ENCODE assay signal across 13 cellular contexts in the genomic region with DNA sequence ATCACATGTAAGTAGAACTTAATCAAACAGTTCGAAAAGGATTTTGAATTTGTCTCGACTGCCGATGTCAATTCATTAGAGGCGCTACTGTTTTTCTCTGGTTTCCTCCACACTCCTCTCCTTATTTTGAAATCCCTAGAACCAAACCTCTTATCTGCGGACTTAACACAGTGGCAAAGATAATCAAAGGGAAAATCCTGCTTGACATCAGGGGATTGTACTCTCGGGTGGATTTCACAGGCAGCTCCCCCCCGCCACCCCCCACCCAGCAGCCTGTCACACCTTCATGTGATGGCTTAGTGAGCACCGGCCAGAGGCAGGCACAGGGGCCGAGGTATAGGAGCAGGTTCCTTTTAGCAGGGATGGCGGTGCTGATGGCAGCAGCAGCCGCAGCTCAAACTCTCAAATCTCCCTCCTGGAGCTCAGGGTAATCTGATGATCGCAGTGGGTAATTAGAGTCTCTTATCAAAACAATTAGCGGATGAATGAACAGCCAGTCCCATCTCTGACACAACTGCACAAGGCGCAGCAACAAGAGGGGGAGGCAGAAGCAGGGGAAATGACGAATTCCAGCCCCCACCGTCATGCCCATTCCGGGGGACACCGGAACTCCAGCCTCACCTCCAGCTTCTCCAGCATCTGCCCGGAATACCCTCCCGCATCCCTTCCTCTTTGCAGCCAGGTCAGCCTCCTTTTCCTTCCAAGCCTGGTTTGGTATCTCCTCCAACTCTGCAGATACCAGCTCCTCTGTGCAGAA.
A peak's percentile ranks its signal among the peaks of the same experiment; 100 is the strongest.
DNase-seq lines count a peak whose midpoint lies in the region; ATAC-seq and TF ChIP-seq lines count a peak whose summit lies in the region.
"Had no signal": no experiment of that assay in that cellular context is flagged by ENCODE, and none has a peak within 500 bp of the region (broad histone marks: within the 10 kb centered on the region; RNA-seq: fewer than 3 reads in every experiment).

No MANE protein-coding gene starts in this region.

- intact Hi-C loops in left lung (cut with DNase I), result no loop called here

- H3K36me3 ChIP-seq in left lung (no peaks in the 10 kb centered on the region), stomach smooth muscle (ENCODE audit: control insufficient read depth in 2 of 2, insufficient read depth in 2 of 2, low read length in 2 of 2) (no peaks in the 10 kb centered on the region)

- DNase-seq in NCI-H1417 (lab: John Stamatoyannopoulos, UW) (peak in 2 of 3 experiments; percentile 40 to 67), NCI-H1417 treated with DMSO at 0.1 percent for 48 hours (lab: John Stamatoyannopoulos, UW) (no peak), T-helper 17 cell (no peak), left lung (no peak), NCI-H128 (lab: John Stamatoyannopoulos, UW; ENCODE audit: unreplicated experiment) (no peak), COLO829 (ENCODE audit: low spot score) (no peak)
- DNase-seq: activated CD8-positive, alpha-beta memory T cell treated with anti-CD3 and anti-CD28 coated beads for 24 hours; body of pancreas; HFFc6; T-cell had no signal

- H3K4me1 ChIP-seq in left lung (peaks cover 20 to 40% of the 10 kb centered on the region in 2 donors), stomach smooth muscle (ENCODE audit: control insufficient read depth, insufficient read depth, low read length) (peaks cover 86% of the 10 kb centered on the region)

- H3K27me3 Mint-ChIP-seq in T-helper 17 cell, result no peaks in the 10 kb centered on the region
- H3K27me3 Mint-ChIP-seq: T-cell had no signal

- ATAC-seq in T-helper 17 cell (no peak), left lung (no peak), HG03196 (IDR thresholded peaks at IDR 0.05; ENCODE audit: unreplicated experiment) (no peak)
- ATAC-seq: body of pancreas, T-cell had no signal

- H3K27ac ChIP-seq in left lung (peak overlapping the region; percentile 53 to 65), stomach smooth muscle (ENCODE audit: low read length) (peak overlapping the region; percentile 83)
- H3K27ac ChIP-seq: 22Rv1 had no signal

- H3K27ac Mint-ChIP-seq in T-helper 17 cell, result peak overlapping the region; percentile 85

- H3K4me3 Mint-ChIP-seq in T-helper 17 cell, result no peak overlapping the region
- H3K4me3 Mint-ChIP-seq: HFFc6, T-cell had no signal

- H3K4me3 ChIP-seq in left lung (no peak overlapping the region), stomach smooth muscle (ENCODE audit: low read length in 2 of 2) (peak overlapping the region in 1 of 2 donors; percentile 15)
- H3K4me3 ChIP-seq: body of pancreas had no signal

- TF ChIP-seq CTCF in left lung (IDR thresholded peaks at IDR 0.05), result no peak

- no peaks in the 10 kb centered on the region for H3K27me3 ChIP-seq in left lung
- H3K27me3 ChIP-seq in stomach smooth muscle (ENCODE audit: control insufficient read depth in 1 of 2, insufficient read depth in 2 of 2, low read length in 2 of 2), result no peaks in the 10 kb centered on the region
- H3K27me3 ChIP-seq: body of pancreas had no signal

- no peaks in the 10 kb centered on the region for H3K36me3 Mint-ChIP-seq in T-helper 17 cell (ENCODE audit: low read depth)

- H3K9me3 ChIP-seq in T-helper 17 cell (ENCODE audit: control insufficient read depth, low read length, poor library complexity, severe bottlenecking) (no peaks in the 10 kb centered on the region), left lung (no peaks in the 10 kb centered on the region), stomach smooth muscle (ENCODE audit: control insufficient read depth in 2 of 2, low read length in 2 of 2) (no peaks in the 10 kb centered on the region)
- H3K9me3 ChIP-seq: body of pancreas had no signal

- peaks cover 34% of the 10 kb centered on the region for H3K4me1 Mint-ChIP-seq in T-helper 17 cell

- H3K9ac ChIP-seq in stomach smooth muscle (ENCODE audit: low read length in 2 of 2), result peak overlapping the region in 1 of 2 donors; percentile 16

Comparison
In these comparisons a context has a peak if more than half of its experiments do, and no peak if none do; other contexts are left out.
1. DNase-seq: peak in NCI-H1417 (2 of 3); none in NCI-H1417 treated with DMSO at 0.1 percent for 48 hours (single experiment), T-helper 17 cell (0 of 3), left lung (0 of 2), NCI-H128 (single experiment) and COLO829 (single experiment).